ENCODE assay signal across 9 cellular contexts in the genomic region with DNA sequence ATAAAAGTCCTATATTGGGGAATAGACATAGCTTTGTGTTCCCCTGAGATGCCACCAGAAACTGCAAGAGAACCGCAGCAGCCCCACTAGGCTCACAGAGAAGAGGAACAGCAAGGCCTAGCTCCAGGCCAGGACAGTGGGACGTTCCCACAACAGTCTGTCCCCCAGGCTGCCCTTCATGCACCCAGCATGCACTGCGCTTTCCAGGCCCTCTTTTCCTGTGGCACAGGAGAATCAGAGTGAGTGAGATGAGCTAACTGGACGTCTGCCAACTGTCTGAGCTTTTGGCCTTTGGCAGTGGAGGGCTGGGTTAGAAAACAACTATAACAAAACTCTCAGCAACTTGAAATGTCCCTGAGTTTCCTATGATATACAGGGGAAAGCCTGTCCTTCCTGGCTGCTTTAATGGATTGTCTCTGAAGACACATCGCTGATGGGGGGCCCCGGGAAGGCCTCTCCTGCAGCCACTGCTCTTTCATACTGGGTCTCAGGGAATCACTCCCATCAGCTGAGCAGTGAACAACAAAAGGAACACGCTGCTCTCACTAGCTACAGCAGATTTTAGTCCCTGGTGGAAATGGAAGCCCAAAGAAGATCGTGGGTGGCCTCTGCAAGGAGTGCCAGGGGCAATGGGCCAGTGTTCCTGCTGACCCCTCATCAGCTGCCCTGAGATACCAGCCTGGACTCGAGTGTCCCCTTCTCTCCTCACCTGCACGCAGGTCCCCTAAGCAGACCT. TPM values are rescaled to one million over a fixed set of nuclear protein-coding genes. Genes with fewer than 3 reads are reported as not detected.
DNase-seq lines count a peak whose midpoint lies in the region; ATAC-seq, FAIRE-seq and TF ChIP-seq lines count a peak whose summit lies in the region.
"Had no signal": no experiment of that assay in that cellular context is flagged by ENCODE, and none has a peak within 500 bp of the region (broad histone marks: within the 10 kb centered on the region; RNA-seq: fewer than 3 reads in every experiment).

No MANE protein-coding gene starts in this region.

- H3K9me3 ChIP-seq in K562 (replicated peaks; ENCODE audit: control insufficient read depth, insufficient read depth, low read depth, low read length) (no peaks in the 10 kb centered on the region), uterus (no peaks in the 10 kb centered on the region)
- no peaks in the 10 kb centered on the region for H3K9me3 ChIP-seq in CD8-positive, alpha-beta T cell (ENCODE audit: low read length)

- peaks cover 4% of the 10 kb centered on the region for H3K36me3 Mint-ChIP-seq in CD8-positive, alpha-beta T cell

- TF ChIP-seq EP300 in K562 (IDR thresholded peaks at IDR 0.05; ENCODE audit: low read length), result no peak

- no peak for TF ChIP-seq CTCF in K562 (IDR thresholded peaks at IDR 0.05 in 2 of 3, conservative IDR thresholded peaks at IDR 0.05 in 1 of 3; ENCODE audit: insufficient read depth in 2 of 3, low read depth in 1 of 3, low read length in 3 of 3)
- no peak for TF ChIP-seq CTCF in uterus (IDR thresholded peaks at IDR 0.05)
- no peak for TF ChIP-seq CTCF in CD8-positive, alpha-beta T cell (IDR thresholded peaks at IDR 0.05)

- H4K20me1 ChIP-seq in K562 (replicated peaks; ENCODE audit: control insufficient read depth, insufficient read depth, low read length), result peaks cover 31% of the 10 kb centered on the region

- no peak overlapping the region for H2AFZ ChIP-seq in K562 (ENCODE audit: low read depth, low read length)

- peaks cover 37% of the 10 kb centered on the region for H3K4me1 Mint-ChIP-seq in CD8-positive, alpha-beta T cell (ENCODE audit: low read depth)

- CTCF ChIA-PET in K562 (lab: Yijun Ruan, JAX; ENCODE audit: low intra/inter-chr PET ratio), result interaction anchor here (0.6 kb wide), 1 partner anchor 1721 kb away, joined by 3 read pairs; no protein-coding TSS in a partner anchor
- CTCF ChIA-PET in CD8-positive, alpha-beta T cell (lab: Charles Lee), result interaction anchor here (10.9 kb wide), 1 partner anchor 10 kb away, joined by 67 read pairs; no protein-coding TSS in a partner anchor

- no peak overlapping the region for H3K4me2 ChIP-seq in K562 (ENCODE audit: insufficient read depth, low read length)

- no peak for TF ChIP-seq RAD21 in K562 (CRISPR knock-in tag; conservative IDR thresholded peaks at IDR 0.05 in 1 of 2, IDR thresholded peaks at IDR 0.05 in 1 of 2)

- 28% methylated on average over 10 of the region's 10 CpGs for WGBS in K562 (ENCODE audit: insufficient coverage, low coverage, missing lambda C conversion rate)

- H3K27me3 ChIP-seq in K562 (ENCODE audit: control insufficient read depth in 2 of 2, insufficient read depth in 2 of 2, low read length in 2 of 2), result peaks cover 15 to 30% of the 10 kb centered on the region in 2 experiments; a peak in 4 of 5 replicates
- no peaks in the 10 kb centered on the region for H3K27me3 ChIP-seq in uterus
- no peaks in the 10 kb centered on the region for H3K27me3 ChIP-seq in CD8-positive, alpha-beta T cell (ENCODE audit: insufficient read depth, low read length)

- TF ChIP-seq POLR2A in K562 (conservative IDR thresholded peaks at IDR 0.05) (0 out of 2 replicates have a peak, but pooled peaks have one; percentile 30), uterus (IDR thresholded peaks at IDR 0.05) (no peak)

- DNase-seq in NCI-H748 (lab: John Stamatoyannopoulos, UW; ENCODE audit: unreplicated experiment), result peak; percentile 57
- DNase-seq in NCI-H748 treated with DMSO at 0.1 percent for 48 hours (lab: John Stamatoyannopoulos, UW), result no peak
- DNase-seq in K562 (ENCODE audit: extremely low read depth in 1 of 4, low spot score in 3 of 4), result peak in 2 of 4 experiments; percentile 28 to 48
- peak; percentile 28 for DNase-seq in kidney glomerular epithelial cell (lab: John Stamatoyannopoulos, UW)
- peak; percentile 55 to 75 for DNase-seq in uterus
- no peak for DNase-seq in CD8-positive, alpha-beta T cell
- no peak for DNase-seq in HuH-7.5 (ENCODE audit: low spot score)
- DNase-seq: GOT3 had no signal

- H3K36me3 ChIP-seq in K562 (ENCODE audit: control insufficient read depth, insufficient read depth, low read length), result peaks cover 2% of the 10 kb centered on the region; the same call in 1 of the 3 replicates
- H3K36me3 ChIP-seq in uterus, result no peaks in the 10 kb centered on the region
- no peaks in the 10 kb centered on the region for H3K36me3 ChIP-seq in CD8-positive, alpha-beta T cell (ENCODE audit: insufficient read depth, low read length)

- peaks cover under 1 to 10% of the 10 kb centered on the region in 2 experiments; a peak in 2 of 5 replicates for H3K4me1 ChIP-seq in K562 (replicated peaks in 1 of 2; ENCODE audit: control insufficient read depth in 2 of 2, insufficient read depth in 2 of 2, low read length in 2 of 2)
- peaks cover 0 to 8% of the 10 kb centered on the region in 2 donors for H3K4me1 ChIP-seq in uterus
- peaks cover 21% of the 10 kb centered on the region for H3K4me1 ChIP-seq in CD8-positive, alpha-beta T cell (ENCODE audit: insufficient read depth, low read length)

- no peaks in the 10 kb centered on the region for H3K9me3 Mint-ChIP-seq in CD8-positive, alpha-beta T cell

- H3K27me3 Mint-ChIP-seq in CD8-positive, alpha-beta T cell (ENCODE audit: low read depth), result peaks cover 2% of the 10 kb centered on the region

- POLR2A ChIA-PET in K562 (lab: Yijun Ruan, JAX), result interaction anchor here (1.1 to 1.7 kb wide), 2 partner anchors 8 to 114 kb away, joined by 3 to 9 read pairs; no protein-coding TSS in a partner anchor
- POLR2A ChIA-PET in CD8-positive, alpha-beta T cell (lab: Charles Lee), result no interaction called here

- in situ Hi-C loops in K562 (cut with MboI), result loop anchor here (10.0 kb wide), 1 partner anchor 152 kb away; no protein-coding TSS in a partner anchor

- no peaks in the 10 kb centered on the region for H3K79me2 ChIP-seq in K562 (ENCODE audit: control insufficient read depth, insufficient read depth, low read length)

- no peak overlapping the region for H3K4me3 ChIP-seq in K562
- H3K4me3 ChIP-seq in uterus, result no peak overlapping the region
- H3K4me3 ChIP-seq in CD8-positive, alpha-beta T cell (ENCODE audit: low read depth, low read length), result no peak overlapping the region

- H3K9ac ChIP-seq in K562 (ENCODE audit: insufficient read depth in 1 of 2, low read depth in 2 of 2, low read length in 2 of 2), result 0 out of 4 replicates have a peak overlapping the region, but pooled peaks of 1 of the 2 experiments have one; percentile 3

- no peak overlapping the region for H3K4me3 Mint-ChIP-seq in CD8-positive, alpha-beta T cell

- peak; percentile 85 for FAIRE-seq in K562 (lab: Jason Lieb, UNC)

- H3K27ac ChIP-seq in K562 (ENCODE audit: extremely low read depth, low read depth, low read length) (no peak overlapping the region), uterus (peak overlapping the region; percentile 53 to 66)
- no peak overlapping the region for H3K27ac ChIP-seq in CD8-positive, alpha-beta T cell (ENCODE audit: low read depth, low read length)

- H3K9me1 ChIP-seq in K562 (ENCODE audit: control insufficient read depth, insufficient read depth, low read length), result peaks cover 2% of the 10 kb centered on the region

- peak; percentile 54 for ATAC-seq in K562
- ATAC-seq in CD8-positive, alpha-beta T cell, result no peak
- no peak for ATAC-seq in HG02870 (IDR thresholded peaks at IDR 0.05; ENCODE audit: unreplicated experiment)

- intact Hi-C loops in K562 (cut with micrococcal nuclease) (no loop called here), uterus (cut with DNase I; ENCODE audit: low total_unique reads) (no loop called here)
- intact Hi-C loops in CD8-positive, alpha-beta T cell (cut with DNase I, micrococcal nuclease), result no loop called here

- H3K27ac Mint-ChIP-seq in CD8-positive, alpha-beta T cell, result no peak overlapping the region

- BruUV-seq in K562 (replicated peaks; lab: Mats Ljungman, UMichigan), result no TSS peak

TF ChIP-seq in K562, 482 proteins besides CTCF, POLR2A, EP300 and RAD21:
- 0 out of 2 replicates have a peak, but pooled peaks have one; percentile 25 for TF ChIP-seq GABPB1 (CRISPR knock-in tag; IDR thresholded peaks at IDR 0.05)
- TF ChIP-seq ZNF143 (CRISPR knock-in tag; IDR thresholded peaks at IDR 0.05), result peak; percentile 64
- TF ChIP-seq POLR2B (IDR thresholded peaks at IDR 0.05; ENCODE audit: low read depth, partially characterized antibody), result peak; percentile 23
- peak; percentile 85 for TF ChIP-seq NFIC (IDR thresholded peaks at IDR 0.05)
- no peak for TF ChIP-seq ZNF436 (CRISPR knock-in tag; IDR thresholded peaks at IDR 0.05)
- peak; percentile 86 for TF ChIP-seq POLR2AphosphoS2 (IDR thresholded peaks at IDR 0.05; ENCODE audit: low read length)
- TF ChIP-seq MYNN (IDR thresholded peaks at IDR 0.05), result peak; percentile 56; the same call in 1 of the 2 replicates
- no peak for TF ChIP-seq MYNN (CRISPR knock-in tag; IDR thresholded peaks at IDR 0.05)
- no peak for TF ChIP-seq RHOXF2B (CRISPR knock-in tag; conservative IDR thresholded peaks at IDR 0.05)
- TF ChIP-seq SUPT5H (IDR thresholded peaks at IDR 0.05), result 0 out of 2 replicates have a peak, but pooled peaks have one; percentile 13

RNA-seq across cellular contexts. Expression of a gene that starts 53.5 kb away (rescaled TPM):
- total RNA-seq in K562 (2011; cell fraction: chromatin; rRNA removed; ENCODE audit: low replicate concordance), result 0.26 and 0.39 TPM in 2 replicates
- total RNA-seq in K562 (2011; cell fraction: nucleolus; rRNA removed), result 0.50 and 0.79 TPM in 2 replicates
- 0.37 and 0.76 TPM in 2 replicates for total RNA-seq in K562 (2011; cell fraction: nucleoplasm; rRNA removed)
- total RNA-seq in K562 (2014; rRNA removed), result 0.05 and 0.16 TPM in 2 replicates
- 0.07 and 0.10 TPM in 2 replicates for total RNA-seq in K562 (2014; rRNA removed; fragmentation: Illumina TruSeq; extraction: Trizol)
- total RNA-seq in K562 (2015; rRNA removed; fragmentation: Illumina TruSeq; extraction: Trizol), result 0.15 and 0.18 TPM in 2 replicates
- 0.51 and 0.67 TPM in 2 replicates for total RNA-seq in K562 (2021)
- 0.07 and 0.24 TPM in 2 replicates for polyA plus RNA-seq in K562 (2011; rRNA removed)
- polyA plus RNA-seq in K562 (2011; cell fraction: cytosol; rRNA removed), result 0.10 and 0.16 TPM in 2 replicates
- polyA plus RNA-seq in K562 (2011; cell fraction: nucleus; rRNA removed), result 0.38 and 0.45 TPM in 2 replicates
- 0.17 and 0.22 TPM in 2 replicates for polyA plus RNA-seq in K562 (2012)
- polyA plus RNA-seq in K562 (2014; fragmentation: Illumina TruSeq; extraction: Trizol), result 0.07 and 0.21 TPM in 2 replicates
- polyA plus RNA-seq in K562 (2014; fragmentation: Nextera tagmentation; extraction: Ambion mirVana), result under 1 TPM; 0.01 to 0.03 TPM
- 0.03 and 0.73 TPM in 2 replicates for polyA plus RNA-seq in K562 (2014; rRNA removed)
- 0.24 and 0.39 TPM in 2 replicates for polyA minus RNA-seq in K562 (2011; rRNA and poly(A)+ RNA removed)
- 1.8 and 2.1 TPM in 2 replicates for polyA minus RNA-seq in K562 (2011; cell fraction: cytosol; rRNA and poly(A)+ RNA removed)
- 0.54 and 0.56 TPM in 2 replicates for polyA minus RNA-seq in K562 (2011; cell fraction: nucleus; rRNA and poly(A)+ RNA removed)
- total RNA-seq in uterus, result 100 to 1,000 TPM in 1 of 4 donors, 10 to 100 TPM in 3; 33.6 to 135 (median 36.1) TPM
- total RNA-seq in CD8-positive, alpha-beta T cell, result under 1 TPM; 0.35 to 0.86 TPM

Comparison
In these comparisons a context has a peak if more than half of its experiments do, and no peak if none do; other contexts are left out.
1. DNase-seq: peak in NCI-H748 (single experiment), kidney glomerular epithelial cell (single experiment) and uterus (2 of 2); none in NCI-H748 treated with DMSO at 0.1 percent for 48 hours (single experiment), CD8-positive, alpha-beta T cell (0 of 7) and HuH-7.5 (single experiment).
2. H3K27ac ChIP-seq: peak in uterus (2 of 2); none in K562 (single experiment) and CD8-positive, alpha-beta T cell (single experiment).
3. RNA of a gene that starts 53.5 kb away (total RNA-seq): 33.6 to 135 TPM in uterus; 0.35 to 0.86 TPM in CD8-positive, alpha-beta T cell and 0.05 to 0.79 TPM in K562; every median in the first group is over 10 times any median in the second.